In the genomic region with DNA sequence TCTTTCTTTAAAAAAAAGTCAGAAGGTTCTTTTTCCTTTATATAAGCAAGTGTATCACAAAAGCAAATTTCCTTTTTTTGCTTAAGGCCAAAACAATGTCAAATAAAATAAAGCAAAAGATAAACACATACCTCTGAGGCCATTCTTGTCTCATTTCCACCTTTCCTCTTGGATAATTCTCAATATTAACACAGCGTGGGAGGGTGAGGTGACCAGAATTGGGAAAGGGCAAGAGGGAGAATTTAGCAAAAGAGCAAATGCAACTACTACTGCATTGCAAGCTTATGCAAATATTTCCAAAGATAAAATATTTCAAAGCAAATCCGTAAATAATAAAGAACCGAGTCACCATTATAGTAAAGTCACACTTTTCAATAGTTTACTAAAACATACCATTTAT, we compare ENCODE assay signal across 7 cellular contexts.
"Had no signal": no experiment of that assay in that cellular context is flagged by ENCODE, and none has a peak within 500 bp of the region (broad histone marks: within the 10 kb centered on the region; RNA-seq: fewer than 3 reads in every experiment).

No MANE protein-coding gene starts in this region.

- FAIRE-seq: HTR-8/SVneo, K562 had no signal

- H3K4me3 ChIP-seq: K562 had no signal

- H3K27ac ChIP-seq: HL-60, KMS-11 had no signal

- ATAC-seq: K562 had no signal

- DNase-seq: IMR-90, KBM-7, KG1 had no signal

- H3K9ac ChIP-seq: KMS-11 had no signal
